Comparison of ENCODE assay signal across 2 cellular contexts in genomic region chr1:57218487-57219079, GRCh38.
TF ChIP-seq lines count a peak whose summit lies in the region.

No MANE protein-coding gene starts in this region.

TF ChIP-seq in SK-N-SH, 30 proteins besides CTCF, POLR2A, EP300 and RAD21:
- TF ChIP-seq ZBTB33 (IDR thresholded peaks at IDR 0.05; ENCODE audit: borderline replicate concordance, low read depth) = no peak
- no peak for TF ChIP-seq PBX3 (IDR thresholded peaks at IDR 0.05)
- TF ChIP-seq RCOR1 (IDR thresholded peaks at IDR 0.05; ENCODE audit: low read length) = no peak
- TF ChIP-seq POLR2AphosphoS5 (IDR thresholded peaks at IDR 0.05; ENCODE audit: low read depth, low read length) = no peak
- TF ChIP-seq EZH2phosphoT487 (IDR thresholded peaks at IDR 0.05; ENCODE audit: borderline replicate concordance, low read depth) = no peak
- no peak for TF ChIP-seq FOSL2 (IDR thresholded peaks at IDR 0.05; ENCODE audit: borderline replicate concordance, low read depth)
- no peak for TF ChIP-seq RXRA (IDR thresholded peaks at IDR 0.05; ENCODE audit: borderline replicate concordance, low read depth)
- no peak for TF ChIP-seq FOXJ3 (CRISPR knock-in tag; IDR thresholded peaks at IDR 0.05)
- no peak for TF ChIP-seq GATA2 (CRISPR knock-in tag; IDR thresholded peaks at IDR 0.05)
- no peak for TF ChIP-seq ELF1 (IDR thresholded peaks at IDR 0.05)
- TF ChIP-seq NRF1 (IDR thresholded peaks at IDR 0.05; ENCODE audit: low read depth, low read length) = no peak
- TF ChIP-seq FOXM1 (IDR thresholded peaks at IDR 0.05; ENCODE audit: low read depth) = no peak

TF ChIP-seq in K562, 482 proteins besides CTCF, POLR2A, EP300 and RAD21 (continued from another document and continues in another):
- TF ChIP-seq BCLAF1 (IDR thresholded peaks at IDR 0.05; ENCODE audit: borderline replicate concordance in 1 of 2, control insufficient read depth in 1 of 2, low read depth in 2 of 2, low read length in 1 of 2) (no peak), ZNF79 (CRISPR knock-in tag; IDR thresholded peaks at IDR 0.05; ENCODE audit: low read depth) (no peak), POU5F1 (IDR thresholded peaks at IDR 0.05; ENCODE audit: borderline replicate concordance, low read depth, low read length, partially characterized antibody) (no peak), ZNF232 (CRISPR knock-in tag; IDR thresholded peaks at IDR 0.05) (no peak), PYGO2 (tag; IDR thresholded peaks at IDR 0.05) (no peak), ZNF740 (CRISPR knock-in tag; IDR thresholded peaks at IDR 0.05) (no peak), ZNF740 (tag; IDR thresholded peaks at IDR 0.05) (no peak), CHCHD3 (CRISPR knock-in tag; IDR thresholded peaks at IDR 0.05) (no peak), ARNT (IDR thresholded peaks at IDR 0.05) (peak in 1 of 2 experiments; percentile 58; a peak in 1 of 4 replicates), RCOR1 (IDR thresholded peaks at IDR 0.05; ENCODE audit: borderline replicate concordance in 1 of 2, low read depth in 2 of 2, low read length in 2 of 2) (peak; percentile 89 to 98), NCOA1 (IDR thresholded peaks at IDR 0.05; ENCODE audit: low read depth) (peak; percentile 80; the same call in 1 of the 2 replicates), ZNF274 (IDR thresholded peaks at IDR 0.05; ENCODE audit: borderline replicate concordance, low read depth, low read length) (peak; percentile 79), ATF6 (CRISPR knock-in tag; IDR thresholded peaks at IDR 0.05) (no peak), THRB (CRISPR knock-in tag; conservative IDR thresholded peaks at IDR 0.05) (0 out of 2 replicates have a peak, but pooled peaks have one; percentile 65), CBFA2T2 (conservative IDR thresholded peaks at IDR 0.05) (peak; percentile 98), HNRNPUL1 (IDR thresholded peaks at IDR 0.05; ENCODE audit: low read length) (no peak), TFAP4 (CRISPR knock-in tag; IDR thresholded peaks at IDR 0.05; ENCODE audit: borderline replicate concordance) (peak; percentile 37; the same call in 1 of the 2 replicates), ETV1 (tag; conservative IDR thresholded peaks at IDR 0.05; ENCODE audit: low read depth) (peak; percentile 66), GATAD2B (IDR thresholded peaks at IDR 0.05; ENCODE audit: borderline replicate concordance) (peak; percentile 60; the same call in 1 of the 2 replicates), ZNF174 (CRISPR knock-in tag; IDR thresholded peaks at IDR 0.05) (no peak), E2F8 (IDR thresholded peaks at IDR 0.05; ENCODE audit: low read depth, partially characterized antibody) (no peak), WHSC1 (IDR thresholded peaks at IDR 0.05; ENCODE audit: low read length) (no peak), BMI1 (IDR thresholded peaks at IDR 0.05; ENCODE audit: low read length) (no peak), PHTF2 (CRISPR knock-in tag; IDR thresholded peaks at IDR 0.05) (no peak), MXI1 (IDR thresholded peaks at IDR 0.05; ENCODE audit: low read depth, low read length) (peak; percentile 67; the same call in 1 of the 2 replicates), MTA2 (IDR thresholded peaks at IDR 0.05; ENCODE audit: low read depth) (peak; percentile 96), NBN (IDR thresholded peaks at IDR 0.05; ENCODE audit: low read depth) (peak; percentile 61; the same call in 1 of the 2 replicates), TAL1 (IDR thresholded peaks at IDR 0.05) (peak; percentile 99), PHB2 (IDR thresholded peaks at IDR 0.05; ENCODE audit: low read depth) (peak; percentile 92), SAFB2 (IDR thresholded peaks at IDR 0.05; ENCODE audit: borderline replicate concordance, low read depth, low read length, severe bottlenecking) (no peak), PTTG1 (tag; IDR thresholded peaks at IDR 0.05; ENCODE audit: low read depth) (no peak), TAF1 (IDR thresholded peaks at IDR 0.05; ENCODE audit: control insufficient read depth, extremely low read depth, insufficient read depth, low read length, severe bottlenecking) (peak; percentile 46), TAF9B (IDR thresholded peaks at IDR 0.05; ENCODE audit: partially characterized antibody) (no peak), E4F1 (CRISPR knock-in tag; IDR thresholded peaks at IDR 0.05; ENCODE audit: borderline replicate concordance) (no peak), NFYB (IDR thresholded peaks at IDR 0.05; ENCODE audit: extremely low read depth, insufficient read length) (no peak), MCM7 (IDR thresholded peaks at IDR 0.05) (no peak)
